ENCODE assay signal across 8 cellular contexts in genomic region chr9:121300283-121301119, GRCh38. TPM values are rescaled to one million over a fixed set of nuclear protein-coding genes. Genes with fewer than 3 reads are reported as not detected.
A peak's percentile ranks its signal among the peaks of the same experiment; 100 is the strongest.
DNase-seq lines count a peak whose midpoint lies in the region; TF ChIP-seq lines count a peak whose summit lies in the region.

No MANE protein-coding gene starts in this region.

- peak overlapping the region; percentile 51 to 76 (median 67) for H3K4me3 ChIP-seq in BLaER1 treated with 17β-estradiol and CSF1 and Interleukin-3, amounts not matched to agents 10 nM and 100 nM
- H3K4me3 ChIP-seq in Peyer's patch = peak overlapping the region; percentile 48 to 72 (median 64)
- H3K4me3 ChIP-seq in esophagus muscularis mucosa = peak overlapping the region; percentile 61 to 76 (median 70)

- H3K4me2 ChIP-seq in BLaER1 treated with 17β-estradiol and CSF1 and Interleukin-3, amounts not matched to agents 10 nM and 100 nM = peak overlapping the region; percentile 90 to 99 (median 96)

- TF ChIP-seq POLR2A in Peyer's patch (IDR thresholded peaks at IDR 0.05) (no peak), esophagus muscularis mucosa (IDR thresholded peaks at IDR 0.05; ENCODE audit: low read depth) (no peak)

- DNase-seq in Peyer's patch (no peak), esophagus muscularis mucosa (ENCODE audit: extremely low spot score) (no peak), osteocyte (ENCODE audit: extremely low spot score, unreplicated experiment) (no peak), NCI-H2196 treated with DMSO at 0.1 percent for 48 hours (lab: John Stamatoyannopoulos, UW; ENCODE audit: unreplicated experiment) (no peak), OCI-M2 (lab: John Stamatoyannopoulos, UW; ENCODE audit: unreplicated experiment) (no peak), SIG-M5 (lab: John Stamatoyannopoulos, UW) (no peak), LoVo (ENCODE audit: low spot score) (no peak)

- intact Hi-C loops in esophagus muscularis mucosa (cut with DNase I) = no loop called here

- H3K36me3 ChIP-seq in BLaER1 treated with 17β-estradiol and CSF1 and Interleukin-3, amounts not matched to agents 10 nM and 100 nM = peaks cover 14 to 57% (median 26%) of the 10 kb centered on the region in 11 experiments; a peak in 16 of 22 replicates
- H3K36me3 ChIP-seq in Peyer's patch (peaks cover 0 to 38% (median 0%) of the 10 kb centered on the region in 3 donors), esophagus muscularis mucosa (peaks cover 36 to 44% (median 40%) of the 10 kb centered on the region in 4 donors)

- no peak for TF ChIP-seq EP300 in esophagus muscularis mucosa (IDR thresholded peaks at IDR 0.05)

- H3K4me1 Mint-ChIP-seq in osteocyte (ENCODE audit: unreplicated experiment) = peaks cover 25% of the 10 kb centered on the region

- peak overlapping the region; percentile 81 for H3K4me3 Mint-ChIP-seq in osteocyte (ENCODE audit: unreplicated experiment)

- H3K27ac ChIP-seq in BLaER1 treated with 17β-estradiol and CSF1 and Interleukin-3, amounts not matched to agents 10 nM and 100 nM = peak overlapping the region in 8 of 11 experiments; percentile 19 to 64 (median 51); a peak in 11 of 22 replicates
- H3K27ac ChIP-seq in Peyer's patch (peak overlapping the region; percentile 61 to 87 (median 80)), esophagus muscularis mucosa (replicated peaks in 1 of 4) (peak overlapping the region; percentile 93 to 99 (median 95))

- peaks cover 0 to 11% (median 0%) of the 10 kb centered on the region in 11 experiments; a peak in 4 of 22 replicates for H3K27me3 ChIP-seq in BLaER1 treated with 17β-estradiol and CSF1 and Interleukin-3, amounts not matched to agents 10 nM and 100 nM
- H3K27me3 ChIP-seq in Peyer's patch (no peaks in the 10 kb centered on the region), esophagus muscularis mucosa (no peaks in the 10 kb centered on the region)

- no peaks in the 10 kb centered on the region for H3K9me3 ChIP-seq in BLaER1 treated with 17β-estradiol and CSF1 and Interleukin-3, amounts not matched to agents 10 nM and 100 nM (replicated peaks in 1 of 11)
- no peaks in the 10 kb centered on the region for H3K9me3 ChIP-seq in Peyer's patch
- H3K9me3 ChIP-seq in esophagus muscularis mucosa = no peaks in the 10 kb centered on the region

- peak overlapping the region; percentile 61 to 80 (median 74) for H3K9ac ChIP-seq in BLaER1 treated with 17β-estradiol and CSF1 and Interleukin-3, amounts not matched to agents 10 nM and 100 nM

- H3K36me3 Mint-ChIP-seq in osteocyte (ENCODE audit: unreplicated experiment) = peaks cover 11% of the 10 kb centered on the region

- H3K27me3 Mint-ChIP-seq in osteocyte (ENCODE audit: unreplicated experiment) = no peaks in the 10 kb centered on the region

- TF ChIP-seq CTCF in Peyer's patch (IDR thresholded peaks at IDR 0.05) (no peak), esophagus muscularis mucosa (IDR thresholded peaks at IDR 0.05) (no peak), osteocyte (IDR thresholded peaks at IDR 0.05) (no peak)

- H4K20me1 ChIP-seq in BLaER1 treated with 17β-estradiol and CSF1 and Interleukin-3, amounts not matched to agents 10 nM and 100 nM = peaks cover 0 to 89% (median 0%) of the 10 kb centered on the region in 11 experiments; a peak in 5 of 22 replicates

- no peaks in the 10 kb centered on the region for H3K9me3 Mint-ChIP-seq in osteocyte (ENCODE audit: unreplicated experiment)

- WGBS in esophagus muscularis mucosa = 38% methylated on average over 11 of the region's 13 CpGs

- peak overlapping the region; percentile 86 for H3K27ac Mint-ChIP-seq in osteocyte (ENCODE audit: unreplicated experiment)

- peaks cover 48 to 74% (median 55%) of the 10 kb centered on the region in 10 experiments for H3K4me1 ChIP-seq in BLaER1 treated with 17β-estradiol and CSF1 and Interleukin-3, amounts not matched to agents 10 nM and 100 nM
- H3K4me1 ChIP-seq in Peyer's patch (peaks cover 6 to 86% (median 9%) of the 10 kb centered on the region in 4 donors), esophagus muscularis mucosa (peaks cover 77 to 96% (median 93%) of the 10 kb centered on the region in 4 donors)

RNA-seq across cellular contexts. Expression of gene GSN, which starts 32.5 kb away (rescaled TPM):
- 100 to 1,000 TPM; 364 to 571 (median 480) TPM for total RNA-seq in Peyer's patch
- total RNA-seq in esophagus muscularis mucosa = 1,000 to 10,000 TPM; 2,509 to 3,811 (median 3,170) TPM
- 235 and 249 TPM in 2 replicates for total RNA-seq in osteocyte

Comparison
In these comparisons a context has a peak if more than half of its experiments do, and no peak if none do; other contexts are left out.
1. RNA of gene GSN, which starts 32.5 kb away (total RNA-seq): 2,509 to 3,811 TPM in esophagus muscularis mucosa; 364 to 571 TPM in Peyer's patch and 235 to 249 TPM in osteocyte; every median in the first group is over 4 times any median in the second.
2. Peak in every context shown above with its lines, with median percentiles within 50 percentile points of each other: H3K27ac ChIP-seq and H3K4me3 ChIP-seq.